ENCODE assay signal across 8 cellular contexts in the genomic region with DNA sequence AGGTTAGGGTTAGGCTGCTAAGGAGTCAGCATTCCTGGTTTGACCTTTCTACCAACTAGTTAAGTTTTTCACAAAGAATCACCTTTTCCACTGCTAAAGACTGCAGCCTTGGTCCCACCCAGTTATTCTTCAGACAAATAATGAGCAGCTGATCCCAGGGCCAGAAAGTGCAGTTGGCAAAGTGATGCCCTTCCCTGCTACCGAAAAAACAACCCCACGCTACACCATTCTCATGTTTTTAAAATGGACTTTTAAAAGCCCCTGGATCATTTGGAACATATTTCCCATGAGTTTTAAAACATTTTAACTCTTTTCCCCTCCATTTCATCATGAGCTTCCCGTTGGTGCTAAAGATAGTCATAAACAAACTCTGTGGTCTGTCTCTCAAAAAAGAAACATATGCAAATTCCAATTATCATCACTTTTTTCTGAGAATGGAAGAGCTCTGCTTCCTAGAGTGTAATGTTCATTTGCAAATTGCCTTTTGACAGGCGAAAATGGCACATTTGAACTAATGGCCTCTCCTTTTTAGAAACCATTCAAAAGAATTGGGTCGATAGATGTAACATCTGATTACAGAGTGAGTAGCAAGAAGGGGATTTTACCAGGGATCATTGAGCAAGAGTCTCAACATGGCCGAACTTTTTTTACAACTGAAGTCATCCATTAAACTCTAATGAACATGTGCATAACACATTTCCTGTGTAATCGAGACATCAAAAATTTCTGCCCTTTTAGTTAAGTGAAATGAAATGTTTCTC.
A peak's percentile ranks its signal among the peaks of the same experiment; 100 is the strongest.
DNase-seq lines count a peak whose midpoint lies in the region; ATAC-seq, FAIRE-seq and TF ChIP-seq lines count a peak whose summit lies in the region.

No MANE protein-coding gene starts in this region.

- H3K4me1 ChIP-seq in HAP-1: peaks cover 21% of the 10 kb centered on the region

- TF ChIP-seq POLR2A in GM12891 (IDR thresholded peaks at IDR 0.05; ENCODE audit: low read depth, low read length): no peak

- H3K36me3 Mint-ChIP-seq in progenitor cell of endocrine pancreas (ENCODE audit: insufficient read depth): no peaks in the 10 kb centered on the region

- peaks cover 9% of the 10 kb centered on the region for H3K4me1 Mint-ChIP-seq in progenitor cell of endocrine pancreas (ENCODE audit: low read depth)

- no peaks in the 10 kb centered on the region for H3K36me3 ChIP-seq in KOPT-K1 (ENCODE audit: insufficient read depth, low read length)
- no peaks in the 10 kb centered on the region for H3K36me3 ChIP-seq in WERI-Rb-1
- H3K36me3 ChIP-seq in HAP-1 (replicated peaks): no peaks in the 10 kb centered on the region

- TF ChIP-seq CTCF in progenitor cell of endocrine pancreas (IDR thresholded peaks at IDR 0.05; ENCODE audit: unreplicated experiment): no peak
- TF ChIP-seq CTCF in WERI-Rb-1 (IDR thresholded peaks at IDR 0.05; ENCODE audit: low read depth, low read length): no peak

- H3K27me3 Mint-ChIP-seq in progenitor cell of endocrine pancreas: peaks cover 7% of the 10 kb centered on the region

- FAIRE-seq in GM12891 (lab: Jason Lieb, UNC): peak; percentile 33

- intact Hi-C loops in cardiac septum (cut with DNase I): no loop called here

- DNase-seq in GM12891 (ENCODE audit: insufficient read length, low spot score) (no peak), iris pigment epithelial cell (ENCODE audit: low read depth) (peak; percentile 50), progenitor cell of endocrine pancreas (ENCODE audit: low spot score, unreplicated experiment) (no peak), cardiac septum (ENCODE audit: low spot score) (no peak), WERI-Rb-1 (no peak), HAP-1 (ENCODE audit: low spot score in 2 of 2) (no peak)

- no peaks in the 10 kb centered on the region for H3K27me3 ChIP-seq in WERI-Rb-1 (ENCODE audit: insufficient read depth, low read depth, severe bottlenecking)
- H3K27me3 ChIP-seq in HAP-1 (ENCODE audit: low read depth): no peaks in the 10 kb centered on the region

- H3K27ac Mint-ChIP-seq in progenitor cell of endocrine pancreas: no peak overlapping the region

- H3K27ac ChIP-seq in KOPT-K1 (ENCODE audit: low read depth, low read length, poor library complexity, severe bottlenecking): peak overlapping the region; percentile 51
- no peak overlapping the region for H3K27ac ChIP-seq in WERI-Rb-1

- H3K9me3 ChIP-seq in KOPT-K1 (ENCODE audit: insufficient read depth, low read length, poor library complexity, severe bottlenecking) (peaks cover 8% of the 10 kb centered on the region), WERI-Rb-1 (ENCODE audit: severe bottlenecking) (no peaks in the 10 kb centered on the region), HAP-1 (peaks cover 2% of the 10 kb centered on the region; the same call in 1 of the 2 replicates)

- peaks cover 8% of the 10 kb centered on the region for H3K9me3 Mint-ChIP-seq in progenitor cell of endocrine pancreas (ENCODE audit: low read depth)

- ATAC-seq in GM21515 (IDR thresholded peaks at IDR 0.05; ENCODE audit: unreplicated experiment): peak; percentile 60

- no peak overlapping the region for H3K4me3 Mint-ChIP-seq in progenitor cell of endocrine pancreas (ENCODE audit: low read depth)

- in situ Hi-C loops in HAP-1 (cut with MboI; ENCODE audit: low sequenced_read_pairs): no loop called here

- H3K4me3 ChIP-seq in WERI-Rb-1 (ENCODE audit: low read depth, low read length): no peak overlapping the region
- H3K4me3 ChIP-seq in HAP-1: no peak overlapping the region

TF ChIP-seq in GM12891, 5 proteins besides CTCF, POLR2A, EP300 and RAD21:
- TF ChIP-seq POU2F2 (IDR thresholded peaks at IDR 0.05; ENCODE audit: low read depth, low read length) (peak; percentile 47; the same call in 1 of the 2 replicates), TAF1 (IDR thresholded peaks at IDR 0.05; ENCODE audit: low read depth, low read length) (no peak)
